ENCODE assay signal across 1 cellular context in genomic region chr1:201419241-201419640, GRCh38.
TF ChIP-seq lines count a peak whose summit lies in the region.

No MANE protein-coding gene starts in this region.

TF ChIP-seq in GM23338, 12 proteins besides CTCF, POLR2A, EP300 and RAD21 (continued from another document):
- TF ChIP-seq POLR2AphosphoS5 (IDR thresholded peaks at IDR 0.05; ENCODE audit: low read depth), result no peak
- no peak for TF ChIP-seq EZH2phosphoT487 (IDR thresholded peaks at IDR 0.05; ENCODE audit: unreplicated experiment)
- no peak for TF ChIP-seq EZH2 (IDR thresholded peaks at IDR 0.05; ENCODE audit: low read depth, unreplicated experiment)
- TF ChIP-seq, protein P1, sequence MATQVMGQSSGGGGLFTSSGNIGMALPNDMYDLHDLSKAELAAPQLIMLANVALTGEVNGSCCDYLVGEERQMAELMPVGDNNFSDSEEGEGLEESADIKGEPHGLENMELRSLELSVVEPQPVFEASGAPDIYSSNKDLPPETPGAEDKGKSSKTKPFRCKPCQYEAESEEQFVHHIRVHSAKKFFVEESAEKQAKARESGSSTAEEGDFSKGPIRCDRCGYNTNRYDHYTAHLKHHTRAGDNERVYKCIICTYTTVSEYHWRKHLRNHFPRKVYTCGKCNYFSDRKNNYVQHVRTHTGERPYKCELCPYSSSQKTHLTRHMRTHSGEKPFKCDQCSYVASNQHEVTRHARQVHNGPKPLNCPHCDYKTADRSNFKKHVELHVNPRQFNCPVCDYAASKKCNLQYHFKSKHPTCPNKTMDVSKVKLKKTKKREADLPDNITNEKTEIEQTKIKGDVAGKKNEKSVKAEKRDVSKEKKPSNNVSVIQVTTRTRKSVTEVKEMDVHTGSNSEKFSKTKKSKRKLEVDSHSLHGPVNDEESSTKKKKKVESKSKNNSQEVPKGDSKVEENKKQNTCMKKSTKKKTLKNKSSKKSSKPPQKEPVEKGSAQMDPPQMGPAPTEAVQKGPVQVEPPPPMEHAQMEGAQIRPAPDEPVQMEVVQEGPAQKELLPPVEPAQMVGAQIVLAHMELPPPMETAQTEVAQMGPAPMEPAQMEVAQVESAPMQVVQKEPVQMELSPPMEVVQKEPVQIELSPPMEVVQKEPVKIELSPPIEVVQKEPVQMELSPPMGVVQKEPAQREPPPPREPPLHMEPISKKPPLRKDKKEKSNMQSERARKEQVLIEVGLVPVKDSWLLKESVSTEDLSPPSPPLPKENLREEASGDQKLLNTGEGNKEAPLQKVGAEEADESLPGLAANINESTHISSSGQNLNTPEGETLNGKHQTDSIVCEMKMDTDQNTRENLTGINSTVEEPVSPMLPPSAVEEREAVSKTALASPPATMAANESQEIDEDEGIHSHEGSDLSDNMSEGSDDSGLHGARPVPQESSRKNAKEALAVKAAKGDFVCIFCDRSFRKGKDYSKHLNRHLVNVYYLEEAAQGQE (IDR thresholded peaks at IDR 0.05; ENCODE audit: unreplicated experiment), result no peak
- TF ChIP-seq, protein P2, sequence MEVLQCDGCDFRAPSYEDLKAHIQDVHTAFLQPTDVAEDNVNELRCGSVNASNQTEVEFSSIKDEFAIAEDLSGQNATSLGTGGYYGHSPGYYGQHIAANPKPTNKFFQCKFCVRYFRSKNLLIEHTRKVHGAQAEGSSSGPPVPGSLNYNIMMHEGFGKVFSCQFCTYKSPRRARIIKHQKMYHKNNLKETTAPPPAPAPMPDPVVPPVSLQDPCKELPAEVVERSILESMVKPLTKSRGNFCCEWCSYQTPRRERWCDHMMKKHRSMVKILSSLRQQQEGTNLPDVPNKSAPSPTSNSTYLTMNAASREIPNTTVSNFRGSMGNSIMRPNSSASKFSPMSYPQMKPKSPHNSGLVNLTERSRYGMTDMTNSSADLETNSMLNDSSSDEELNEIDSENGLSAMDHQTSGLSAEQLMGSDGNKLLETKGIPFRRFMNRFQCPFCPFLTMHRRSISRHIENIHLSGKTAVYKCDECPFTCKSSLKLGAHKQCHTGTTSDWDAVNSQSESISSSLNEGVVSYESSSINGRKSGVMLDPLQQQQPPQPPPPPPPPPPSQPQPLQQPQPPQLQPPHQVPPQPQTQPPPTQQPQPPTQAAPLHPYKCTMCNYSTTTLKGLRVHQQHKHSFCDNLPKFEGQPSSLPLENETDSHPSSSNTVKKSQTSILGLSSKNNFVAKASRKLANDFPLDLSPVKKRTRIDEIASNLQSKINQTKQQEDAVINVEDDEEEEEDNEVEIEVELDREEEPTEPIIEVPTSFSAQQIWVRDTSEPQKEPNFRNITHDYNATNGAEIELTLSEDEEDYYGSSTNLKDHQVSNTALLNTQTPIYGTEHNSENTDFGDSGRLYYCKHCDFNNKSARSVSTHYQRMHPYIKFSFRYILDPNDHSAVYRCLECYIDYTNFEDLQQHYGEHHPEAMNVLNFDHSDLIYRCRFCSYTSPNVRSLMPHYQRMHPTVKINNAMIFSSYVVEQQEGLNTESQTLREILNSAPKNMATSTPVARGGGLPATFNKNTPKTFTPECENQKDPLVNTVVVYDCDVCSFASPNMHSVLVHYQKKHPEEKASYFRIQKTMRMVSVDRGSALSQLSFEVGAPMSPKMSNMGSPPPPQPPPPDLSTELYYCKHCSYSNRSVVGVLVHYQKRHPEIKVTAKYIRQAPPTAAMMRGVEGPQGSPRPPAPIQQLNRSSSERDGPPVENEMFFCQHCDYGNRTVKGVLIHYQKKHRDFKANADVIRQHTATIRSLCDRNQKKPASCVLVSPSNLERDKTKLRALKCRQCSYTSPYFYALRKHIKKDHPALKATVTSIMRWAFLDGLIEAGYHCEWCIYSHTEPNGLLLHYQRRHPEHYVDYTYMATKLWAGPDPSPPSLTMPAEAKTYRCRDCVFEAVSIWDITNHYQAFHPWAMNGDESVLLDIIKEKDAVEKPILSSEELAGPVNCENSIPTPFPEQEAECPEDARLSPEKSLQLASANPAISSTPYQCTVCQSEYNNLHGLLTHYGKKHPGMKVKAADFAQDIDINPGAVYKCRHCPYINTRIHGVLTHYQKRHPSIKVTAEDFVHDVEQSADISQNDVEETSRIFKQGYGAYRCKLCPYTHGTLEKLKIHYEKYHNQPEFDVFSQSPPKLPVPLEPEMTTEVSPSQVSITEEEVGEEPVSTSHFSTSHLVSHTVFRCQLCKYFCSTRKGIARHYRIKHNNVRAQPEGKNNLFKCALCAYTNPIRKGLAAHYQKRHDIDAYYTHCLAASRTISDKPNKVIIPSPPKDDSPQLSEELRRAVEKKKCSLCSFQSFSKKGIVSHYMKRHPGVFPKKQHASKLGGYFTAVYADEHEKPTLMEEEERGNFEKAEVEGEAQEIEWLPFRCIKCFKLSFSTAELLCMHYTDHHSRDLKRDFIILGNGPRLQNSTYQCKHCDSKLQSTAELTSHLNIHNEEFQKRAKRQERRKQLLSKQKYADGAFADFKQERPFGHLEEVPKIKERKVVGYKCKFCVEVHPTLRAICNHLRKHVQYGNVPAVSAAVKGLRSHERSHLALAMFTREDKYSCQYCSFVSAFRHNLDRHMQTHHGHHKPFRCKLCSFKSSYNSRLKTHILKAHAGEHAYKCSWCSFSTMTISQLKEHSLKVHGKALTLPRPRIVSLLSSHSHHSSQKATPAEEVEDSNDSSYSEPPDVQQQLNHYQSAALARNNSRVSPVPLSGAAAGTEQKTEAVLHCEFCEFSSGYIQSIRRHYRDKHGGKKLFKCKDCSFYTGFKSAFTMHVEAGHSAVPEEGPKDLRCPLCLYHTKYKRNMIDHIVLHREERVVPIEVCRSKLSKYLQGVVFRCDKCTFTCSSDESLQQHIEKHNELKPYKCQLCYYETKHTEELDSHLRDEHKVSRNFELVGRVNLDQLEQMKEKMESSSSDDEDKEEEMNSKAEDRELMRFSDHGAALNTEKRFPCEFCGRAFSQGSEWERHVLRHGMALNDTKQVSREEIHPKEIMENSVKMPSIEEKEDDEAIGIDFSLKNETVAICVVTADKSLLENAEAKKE (CRISPR knock-in tag; IDR thresholded peaks at IDR 0.05), result no peak
- TF ChIP-seq ZNF114 (CRISPR knock-in tag; IDR thresholded peaks at IDR 0.05), result no peak
- TF ChIP-seq CREB1 (CRISPR knock-in tag; IDR thresholded peaks at IDR 0.05; ENCODE audit: low read depth), result no peak
TF ChIP-seq in GM23338: peak in this region for 0.
